Comparison of ENCODE assay signal across 1 cellular context in genomic region chr16:19295393-19295792, GRCh38.
TF ChIP-seq lines count a peak whose summit lies in the region.

No MANE protein-coding gene starts in this region.

TF ChIP-seq in H1, 55 proteins besides CTCF, POLR2A, EP300 and RAD21:
- no peak for TF ChIP-seq BCL11A (IDR thresholded peaks at IDR 0.05; ENCODE audit: low read depth in 2 of 2, low read length in 2 of 2)
- TF ChIP-seq GABPA (IDR thresholded peaks at IDR 0.05; ENCODE audit: borderline replicate concordance, insufficient read depth, low read length), result no peak
TF ChIP-seq in H1: peak in this region for 0.
